Comparison of ENCODE assay signal across 25 cellular contexts in genomic region chr10:29732918-29733317, GRCh38.
A peak's percentile ranks its signal among the peaks of the same experiment; 100 is the strongest.
DNase-seq lines count a peak whose midpoint lies in the region; ATAC-seq and TF ChIP-seq lines count a peak whose summit lies in the region.
"Had no signal": no experiment of that assay in that cellular context is flagged by ENCODE, and none has a peak within 500 bp of the region (broad histone marks: within the 10 kb centered on the region; RNA-seq: fewer than 3 reads in every experiment).

No MANE protein-coding gene starts in this region.

- H3K4me3 ChIP-seq in SK-N-SH (ENCODE audit: low read depth in 2 of 2, low read length in 1 of 2) (peak overlapping the region in 1 of 2 experiments; percentile 89; a peak in 1 of 4 replicates), coronary artery (peak overlapping the region; percentile 86), neural progenitor cell (no peak overlapping the region)
- H3K4me3 ChIP-seq: lung had no signal

- H3K4me1 ChIP-seq in SK-N-SH (ENCODE audit: control insufficient read depth in 1 of 2, insufficient read depth in 2 of 2, low read depth in 1 of 2, low read length in 1 of 2), result peaks cover 18 to 19% of the 10 kb centered on the region in 2 experiments; a peak in 2 of 4 replicates
- peaks cover 51% of the 10 kb centered on the region for H3K4me1 ChIP-seq in neural progenitor cell

- H3F3A ChIP-seq in SK-N-SH (replicated peaks; ENCODE audit: insufficient read depth) (peaks cover 4% of the 10 kb centered on the region), neural progenitor cell (ENCODE audit: low read depth) (peaks cover 37% of the 10 kb centered on the region)

- H3K9me3 Mint-ChIP-seq in neural progenitor cell, result peaks cover 2% of the 10 kb centered on the region
- H3K9me3 Mint-ChIP-seq in type B pancreatic cell, result no peaks in the 10 kb centered on the region

- H4K20me1 ChIP-seq in SK-N-SH (ENCODE audit: insufficient read depth) (peaks cover 57% of the 10 kb centered on the region), neural progenitor cell (ENCODE audit: low read depth) (peaks cover 24% of the 10 kb centered on the region)

- POLR2A ChIA-PET in SK-N-SH (lab: Yijun Ruan, JAX), result no interaction called here

- H3K27me3 Mint-ChIP-seq in neural progenitor cell (ENCODE audit: insufficient read depth, low read depth), result peaks cover 8% of the 10 kb centered on the region
- H3K27me3 Mint-ChIP-seq in type B pancreatic cell, result no peaks in the 10 kb centered on the region

- peaks cover 0 to 27% of the 10 kb centered on the region in 2 experiments for H3K36me3 ChIP-seq in SK-N-SH (replicated peaks in 1 of 2; ENCODE audit: control insufficient read depth in 1 of 2, insufficient read depth in 2 of 2, low read length in 1 of 2)
- H3K36me3 ChIP-seq in neural progenitor cell, result no peaks in the 10 kb centered on the region
- H3K36me3 ChIP-seq: WERI-Rb-1 had no signal

- H3K4me2 ChIP-seq in SK-N-SH (peak overlapping the region; percentile 96; the same call in 1 of the 2 replicates), neural progenitor cell (peak overlapping the region; percentile 58)

- H3K27ac Mint-ChIP-seq in neural progenitor cell (no peak overlapping the region), type B pancreatic cell (peak overlapping the region; percentile 51)
- H3K27ac Mint-ChIP-seq: B cell; naive B cell; T-helper 1 cell treated with Interleukin-12 subunit alpha and Interleukin-12 subunit beta and Interleukin-4 antibody, amounts not matched to agents 30 μg/mL and 1 μg/mL, for 36 hours had no signal

- ATAC-seq in SK-N-SH treated with all-trans-retinoic acid at 6 μM for 48 hours, result no peak

- peaks cover 62% of the 10 kb centered on the region for H3K4me1 Mint-ChIP-seq in neural progenitor cell
- H3K4me1 Mint-ChIP-seq in type B pancreatic cell (ENCODE audit: unreplicated experiment), result peaks cover 69% of the 10 kb centered on the region

- no peak for DNase-seq in SK-N-SH
- no peak for DNase-seq in coronary artery (ENCODE audit: low spot score)
- no peak for DNase-seq in neural progenitor cell (ENCODE audit: low spot score)
- no peak for DNase-seq in type B pancreatic cell (ENCODE audit: extremely low spot score, unreplicated experiment)
- no peak for DNase-seq in NCI-H128 (lab: John Stamatoyannopoulos, UW; ENCODE audit: unreplicated experiment)
- DNase-seq in COLO829 (ENCODE audit: low spot score), result no peak
- no peak for DNase-seq in SKM-1 treated with dmso at 0.1 percent for 144 hours (lab: John Stamatoyannopoulos, UW; ENCODE audit: unreplicated experiment)
- DNase-seq: activated CD4-positive, alpha-beta T cell treated with anti-CD3 and anti-CD28 coated beads, Interleukin-2, amount 50 U/mL, for 48 hours; activated naive CD4-positive, alpha-beta T cell; activated T-cell treated with anti-CD3 and anti-CD28 coated beads for 4 hours; hypothalamus; islet precursor cell; Kasumi-1; naive B cell; NCI-H1092 treated with DMSO at 0.1 percent for 48 hours; NCI-H2107; NCI-H526; retina; SHP77 treated with DMSO at 0.1 percent for 48 hours; WERI-Rb-1 had no signal

- H3K9ac ChIP-seq in SK-N-SH, result no peak overlapping the region
- no peak overlapping the region for H3K9ac ChIP-seq in neural progenitor cell

- H2AFZ ChIP-seq in SK-N-SH (ENCODE audit: low read depth), result no peak overlapping the region
- no peak overlapping the region for H2AFZ ChIP-seq in neural progenitor cell (replicated peaks)

- TF ChIP-seq EP300 in SK-N-SH (IDR thresholded peaks at IDR 0.05; ENCODE audit: borderline replicate concordance in 1 of 2, low read depth in 1 of 2, low read length in 1 of 2), result no peak

- H3K27me3 ChIP-seq in SK-N-SH (ENCODE audit: insufficient read depth), result no peaks in the 10 kb centered on the region
- peaks cover 10% of the 10 kb centered on the region for H3K27me3 ChIP-seq in neural progenitor cell

- H3K27ac ChIP-seq in SK-N-SH (ENCODE audit: low read depth in 2 of 2, low read length in 1 of 2), result no peak overlapping the region; a peak in 1 of 4 replicates
- peak overlapping the region; percentile 96 to 97 for H3K27ac ChIP-seq in coronary artery
- H3K27ac ChIP-seq in neural progenitor cell, result no peak overlapping the region
- H3K27ac ChIP-seq: 22Rv1, WERI-Rb-1 had no signal

- H3K36me3 Mint-ChIP-seq in neural progenitor cell (peaks cover 8% of the 10 kb centered on the region), type B pancreatic cell (peaks cover 28% of the 10 kb centered on the region)

- TF ChIP-seq CTCF in SK-N-SH (IDR thresholded peaks at IDR 0.05) (no peak), coronary artery (IDR thresholded peaks at IDR 0.05) (no peak), neural progenitor cell (IDR thresholded peaks at IDR 0.05) (no peak), type B pancreatic cell (conservative IDR thresholded peaks at IDR 0.05) (no peak)

- H3K79me2 ChIP-seq in SK-N-SH (ENCODE audit: insufficient read depth) (peaks cover 79% of the 10 kb centered on the region), neural progenitor cell (ENCODE audit: low read depth) (peaks cover 56% of the 10 kb centered on the region)

- 92% methylated on average over 2 of the region's 2 CpGs for WGBS in SK-N-SH (ENCODE audit: low lambda C conversion rate)

- no peaks in the 10 kb centered on the region for H3K9me2 ChIP-seq in SK-N-SH

- H3K9me3 ChIP-seq in SK-N-SH, result no peaks in the 10 kb centered on the region
- no peaks in the 10 kb centered on the region for H3K9me3 ChIP-seq in neural progenitor cell (ENCODE audit: low read depth)

- H3K4me3 Mint-ChIP-seq in neural progenitor cell (no peak overlapping the region), type B pancreatic cell (peak overlapping the region; percentile 94)
- H3K4me3 Mint-ChIP-seq: B cell; T-helper 1 cell treated with Interleukin-12 subunit alpha and Interleukin-12 subunit beta and Interleukin-4 antibody, amounts not matched to agents 30 μg/mL and 1 μg/mL, for 36 hours had no signal

- TF ChIP-seq RAD21 in SK-N-SH (IDR thresholded peaks at IDR 0.05; ENCODE audit: low read length), result no peak

- CTCF ChIA-PET in SK-N-SH (lab: Yijun Ruan, JAX), result interaction anchor here (1.1 kb wide), 1 partner anchor 16 kb away, joined by 3 read pairs; no protein-coding TSS in a partner anchor

TF ChIP-seq in SK-N-SH, 30 proteins besides CTCF, POLR2A, EP300 and RAD21 (continues in another document):
- TF ChIP-seq MEF2A (IDR thresholded peaks at IDR 0.05; ENCODE audit: borderline replicate concordance, low read depth) (no peak), REST (IDR thresholded peaks at IDR 0.05; ENCODE audit: low read depth, low read length) (no peak), CHD2 (IDR thresholded peaks at IDR 0.05; ENCODE audit: low read length, partially characterized antibody) (no peak), MXI1 (IDR thresholded peaks at IDR 0.05; ENCODE audit: low read depth, low read length) (no peak)

TF ChIP-seq in SK-N-SH treated with all-trans-retinoic acid at 6 μM for 48 hours, 23 proteins besides CTCF, POLR2A, EP300 and RAD21 (continues in another document):
- TF ChIP-seq RARB (CRISPR knock-in tag; IDR thresholded peaks at IDR 0.05), result no peak
- no peak for TF ChIP-seq CSRNP3 (CRISPR knock-in tag; IDR thresholded peaks at IDR 0.05)
- TF ChIP-seq ZNF70 (CRISPR knock-in tag; IDR thresholded peaks at IDR 0.05), result no peak
- TF ChIP-seq TCF4 (CRISPR knock-in tag; IDR thresholded peaks at IDR 0.05; ENCODE audit: borderline replicate concordance), result no peak
- TF ChIP-seq ISL1 (CRISPR knock-in tag; IDR thresholded peaks at IDR 0.05), result no peak
- no peak for TF ChIP-seq PATZ1 (CRISPR knock-in tag; IDR thresholded peaks at IDR 0.05; ENCODE audit: borderline replicate concordance)
- TF ChIP-seq BACH2 (CRISPR knock-in tag; IDR thresholded peaks at IDR 0.05; ENCODE audit: borderline replicate concordance), result no peak
- TF ChIP-seq ZFP30 (CRISPR knock-in tag; IDR thresholded peaks at IDR 0.05), result no peak
- TF ChIP-seq CSDC2 (CRISPR knock-in tag; IDR thresholded peaks at IDR 0.05), result no peak
- TF ChIP-seq TOX (CRISPR knock-in tag; IDR thresholded peaks at IDR 0.05; ENCODE audit: borderline replicate concordance), result no peak
- TF ChIP-seq PPARA (CRISPR knock-in tag; IDR thresholded peaks at IDR 0.05; ENCODE audit: borderline replicate concordance), result no peak
- no peak for TF ChIP-seq ARNTL (CRISPR knock-in tag; IDR thresholded peaks at IDR 0.05; ENCODE audit: borderline replicate concordance, low read depth)

Comparison
In these comparisons a context has a peak if more than half of its experiments do, and no peak if none do; other contexts are left out.
1. H3K27ac ChIP-seq: peak in coronary artery (2 of 2); none in SK-N-SH (0 of 2) and neural progenitor cell (single experiment).